2 cellular contexts compared by ENCODE assay signal in the genomic region with DNA sequence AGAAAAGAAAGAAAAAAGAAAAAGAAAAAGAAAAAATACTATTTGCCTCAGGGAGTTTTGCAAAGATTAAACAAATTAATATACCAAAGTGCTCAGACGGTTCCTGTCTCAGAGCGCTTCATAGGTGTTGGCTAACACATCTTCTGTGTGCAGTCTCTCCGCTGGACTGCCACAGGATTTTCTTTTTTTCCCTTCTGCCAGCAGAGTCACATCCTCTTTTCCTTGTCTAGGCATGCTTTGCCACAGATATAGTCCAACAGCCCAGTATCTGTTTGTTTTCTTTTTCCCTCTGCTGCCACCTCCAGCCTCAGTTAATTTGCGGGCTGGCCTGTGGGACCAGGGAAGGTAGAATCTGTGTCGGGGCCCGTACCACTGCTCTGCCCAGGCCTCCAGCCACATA.
TF ChIP-seq lines count a peak whose summit lies in the region.

No MANE protein-coding gene starts in this region.

TF ChIP-seq in GM23338, 12 proteins besides CTCF, POLR2A, EP300 and RAD21 (continued from another document):
- TF ChIP-seq JUNB (IDR thresholded peaks at IDR 0.05; ENCODE audit: unreplicated experiment) (no peak), EZH2phosphoT487 (IDR thresholded peaks at IDR 0.05; ENCODE audit: unreplicated experiment) (no peak), EZH2 (IDR thresholded peaks at IDR 0.05; ENCODE audit: low read depth, unreplicated experiment) (no peak), ZNF114 (CRISPR knock-in tag; IDR thresholded peaks at IDR 0.05) (no peak), NANOG (IDR thresholded peaks at IDR 0.05; ENCODE audit: borderline replicate concordance) (no peak), POLR2AphosphoS5 (IDR thresholded peaks at IDR 0.05; ENCODE audit: low read depth) (no peak), STAT1 (IDR thresholded peaks at IDR 0.05; ENCODE audit: unreplicated experiment) (no peak), ZNF462 (CRISPR knock-in tag; IDR thresholded peaks at IDR 0.05) (no peak)
- TF ChIP-seq, protein P1, sequence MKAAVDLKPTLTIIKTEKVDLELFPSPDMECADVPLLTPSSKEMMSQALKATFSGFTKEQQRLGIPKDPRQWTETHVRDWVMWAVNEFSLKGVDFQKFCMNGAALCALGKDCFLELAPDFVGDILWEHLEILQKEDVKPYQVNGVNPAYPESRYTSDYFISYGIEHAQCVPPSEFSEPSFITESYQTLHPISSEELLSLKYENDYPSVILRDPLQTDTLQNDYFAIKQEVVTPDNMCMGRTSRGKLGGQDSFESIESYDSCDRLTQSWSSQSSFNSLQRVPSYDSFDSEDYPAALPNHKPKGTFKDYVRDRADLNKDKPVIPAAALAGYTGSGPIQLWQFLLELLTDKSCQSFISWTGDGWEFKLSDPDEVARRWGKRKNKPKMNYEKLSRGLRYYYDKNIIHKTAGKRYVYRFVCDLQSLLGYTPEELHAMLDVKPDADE (IDR thresholded peaks at IDR 0.05), result no peak
- TF ChIP-seq, protein P2, sequence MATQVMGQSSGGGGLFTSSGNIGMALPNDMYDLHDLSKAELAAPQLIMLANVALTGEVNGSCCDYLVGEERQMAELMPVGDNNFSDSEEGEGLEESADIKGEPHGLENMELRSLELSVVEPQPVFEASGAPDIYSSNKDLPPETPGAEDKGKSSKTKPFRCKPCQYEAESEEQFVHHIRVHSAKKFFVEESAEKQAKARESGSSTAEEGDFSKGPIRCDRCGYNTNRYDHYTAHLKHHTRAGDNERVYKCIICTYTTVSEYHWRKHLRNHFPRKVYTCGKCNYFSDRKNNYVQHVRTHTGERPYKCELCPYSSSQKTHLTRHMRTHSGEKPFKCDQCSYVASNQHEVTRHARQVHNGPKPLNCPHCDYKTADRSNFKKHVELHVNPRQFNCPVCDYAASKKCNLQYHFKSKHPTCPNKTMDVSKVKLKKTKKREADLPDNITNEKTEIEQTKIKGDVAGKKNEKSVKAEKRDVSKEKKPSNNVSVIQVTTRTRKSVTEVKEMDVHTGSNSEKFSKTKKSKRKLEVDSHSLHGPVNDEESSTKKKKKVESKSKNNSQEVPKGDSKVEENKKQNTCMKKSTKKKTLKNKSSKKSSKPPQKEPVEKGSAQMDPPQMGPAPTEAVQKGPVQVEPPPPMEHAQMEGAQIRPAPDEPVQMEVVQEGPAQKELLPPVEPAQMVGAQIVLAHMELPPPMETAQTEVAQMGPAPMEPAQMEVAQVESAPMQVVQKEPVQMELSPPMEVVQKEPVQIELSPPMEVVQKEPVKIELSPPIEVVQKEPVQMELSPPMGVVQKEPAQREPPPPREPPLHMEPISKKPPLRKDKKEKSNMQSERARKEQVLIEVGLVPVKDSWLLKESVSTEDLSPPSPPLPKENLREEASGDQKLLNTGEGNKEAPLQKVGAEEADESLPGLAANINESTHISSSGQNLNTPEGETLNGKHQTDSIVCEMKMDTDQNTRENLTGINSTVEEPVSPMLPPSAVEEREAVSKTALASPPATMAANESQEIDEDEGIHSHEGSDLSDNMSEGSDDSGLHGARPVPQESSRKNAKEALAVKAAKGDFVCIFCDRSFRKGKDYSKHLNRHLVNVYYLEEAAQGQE (IDR thresholded peaks at IDR 0.05; ENCODE audit: unreplicated experiment), result no peak

TF ChIP-seq in IMR-90, 13 proteins besides CTCF, POLR2A, EP300 and RAD21 (continued from another document):
- TF ChIP-seq, protein P3, sequence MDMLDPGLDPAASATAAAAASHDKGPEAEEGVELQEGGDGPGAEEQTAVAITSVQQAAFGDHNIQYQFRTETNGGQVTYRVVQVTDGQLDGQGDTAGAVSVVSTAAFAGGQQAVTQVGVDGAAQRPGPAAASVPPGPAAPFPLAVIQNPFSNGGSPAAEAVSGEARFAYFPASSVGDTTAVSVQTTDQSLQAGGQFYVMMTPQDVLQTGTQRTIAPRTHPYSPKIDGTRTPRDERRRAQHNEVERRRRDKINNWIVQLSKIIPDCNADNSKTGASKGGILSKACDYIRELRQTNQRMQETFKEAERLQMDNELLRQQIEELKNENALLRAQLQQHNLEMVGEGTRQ (IDR thresholded peaks at IDR 0.05; ENCODE audit: low read depth, low read length), result no peak
- TF ChIP-seq CEBPB (IDR thresholded peaks at IDR 0.05; ENCODE audit: low read depth, low read length) (no peak), MAZ (IDR thresholded peaks at IDR 0.05; ENCODE audit: borderline replicate concordance, low read depth, low read length) (no peak), SMC3 (IDR thresholded peaks at IDR 0.05; ENCODE audit: low read depth, low read length) (no peak), MXI1 (IDR thresholded peaks at IDR 0.05; ENCODE audit: borderline replicate concordance, low read depth, low read length) (no peak), NFE2L2 (IDR thresholded peaks at IDR 0.05; ENCODE audit: low read depth, low read length) (no peak), CHD1 (IDR thresholded peaks at IDR 0.05; ENCODE audit: low read depth, low read length) (no peak), MAFK (IDR thresholded peaks at IDR 0.05; ENCODE audit: low read depth, low read length) (no peak), BHLHE40 (IDR thresholded peaks at IDR 0.05; ENCODE audit: low read depth, low read length) (no peak), RCOR1 (IDR thresholded peaks at IDR 0.05; ENCODE audit: insufficient replicate concordance, low read length) (no peak)
- TF ChIP-seq, protein P4, sequence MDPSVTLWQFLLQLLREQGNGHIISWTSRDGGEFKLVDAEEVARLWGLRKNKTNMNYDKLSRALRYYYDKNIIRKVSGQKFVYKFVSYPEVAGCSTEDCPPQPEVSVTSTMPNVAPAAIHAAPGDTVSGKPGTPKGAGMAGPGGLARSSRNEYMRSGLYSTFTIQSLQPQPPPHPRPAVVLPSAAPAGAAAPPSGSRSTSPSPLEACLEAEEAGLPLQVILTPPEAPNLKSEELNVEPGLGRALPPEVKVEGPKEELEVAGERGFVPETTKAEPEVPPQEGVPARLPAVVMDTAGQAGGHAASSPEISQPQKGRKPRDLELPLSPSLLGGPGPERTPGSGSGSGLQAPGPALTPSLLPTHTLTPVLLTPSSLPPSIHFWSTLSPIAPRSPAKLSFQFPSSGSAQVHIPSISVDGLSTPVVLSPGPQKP (IDR thresholded peaks at IDR 0.05; ENCODE audit: borderline replicate concordance, low read depth, low read length), result no peak
